In genomic region chr2:206800501-206801416, GRCh38 we compare ENCODE assay signal across 1 cellular context.
TF ChIP-seq lines count a peak whose summit lies in the region.

No MANE protein-coding gene starts in this region.

TF ChIP-seq in GM12878, 131 proteins besides CTCF, POLR2A, EP300 and RAD21:
- TF ChIP-seq SMC3 (IDR thresholded peaks at IDR 0.05; ENCODE audit: borderline replicate concordance, low read length) (peak; percentile 61; the same call in 1 of the 2 replicates), MLLT1 (IDR thresholded peaks at IDR 0.05) (no peak), YY1 (IDR thresholded peaks at IDR 0.05; ENCODE audit: low read depth, low read length) (peak; percentile 49; the same call in 1 of the 2 replicates)
